Comparison of ENCODE assay signal across 1 cellular context in genomic region chr17:72571813-72572396, GRCh38.
TF ChIP-seq lines count a peak whose summit lies in the region.

No MANE protein-coding gene starts in this region.

TF ChIP-seq in HepG2, 621 proteins besides CTCF, POLR2A, EP300 and RAD21 (continued from another document and continues in another):
- TF ChIP-seq PAXIP1 (CRISPR knock-in tag; conservative IDR thresholded peaks at IDR 0.05) (peak; percentile 75), KMT2B (CRISPR knock-in tag; IDR thresholded peaks at IDR 0.05) (0 out of 2 replicates have a peak, but pooled peaks have one; percentile 52), PRMT3 (CRISPR knock-in tag; IDR thresholded peaks at IDR 0.05; ENCODE audit: borderline replicate concordance, low read depth) (peak; percentile 63; the same call in 1 of the 2 replicates), ARNTL (CRISPR knock-in tag; IDR thresholded peaks at IDR 0.05) (0 out of 2 replicates have a peak, but pooled peaks have one; percentile 30), ZSCAN5A (CRISPR knock-in tag; IDR thresholded peaks at IDR 0.05; ENCODE audit: borderline replicate concordance) (peak; percentile 49; the same call in 1 of the 2 replicates), ATF7-NPFF (CRISPR knock-in tag; IDR thresholded peaks at IDR 0.05; ENCODE audit: low read depth) (0 out of 2 replicates have a peak, but pooled peaks have one; percentile 38), SP4 (CRISPR knock-in tag; IDR thresholded peaks at IDR 0.05) (no peak), XBP1 (CRISPR knock-in tag; IDR thresholded peaks at IDR 0.05) (no peak), SALL2 (CRISPR knock-in tag; IDR thresholded peaks at IDR 0.05) (0 out of 2 replicates have a peak, but pooled peaks have one; percentile 62), EED (CRISPR knock-in tag; IDR thresholded peaks at IDR 0.05) (no peak), ETV5 (CRISPR knock-in tag; IDR thresholded peaks at IDR 0.05; ENCODE audit: borderline replicate concordance) (peak; percentile 7; the same call in 1 of the 2 replicates), ZBTB25 (CRISPR knock-in tag; IDR thresholded peaks at IDR 0.05) (no peak), GATA4 (IDR thresholded peaks at IDR 0.05; ENCODE audit: borderline replicate concordance, low read depth) (no peak), CCDC6 (CRISPR knock-in tag; IDR thresholded peaks at IDR 0.05) (no peak; the same call in 1 of the 2 replicates), ZBTB33 (CRISPR knock-in tag; IDR thresholded peaks at IDR 0.05) (peak; percentile 54), ZGPAT (CRISPR knock-in tag; IDR thresholded peaks at IDR 0.05) (peak; percentile 75; the same call in 1 of the 2 replicates), ZNF772 (CRISPR knock-in tag; IDR thresholded peaks at IDR 0.05) (0 out of 2 replicates have a peak, but pooled peaks have one; percentile 66), PITX1 (CRISPR knock-in tag; IDR thresholded peaks at IDR 0.05) (peak; percentile 79; the same call in 1 of the 2 replicates), ZNF276 (CRISPR knock-in tag; IDR thresholded peaks at IDR 0.05; ENCODE audit: low read depth) (no peak), DMTF1 (CRISPR knock-in tag; IDR thresholded peaks at IDR 0.05) (no peak), DRAP1 (CRISPR knock-in tag; IDR thresholded peaks at IDR 0.05) (peak; percentile 51; the same call in 1 of the 2 replicates), FOXA1 (IDR thresholded peaks at IDR 0.05) (no peak), FOXA1 (CRISPR knock-in tag; IDR thresholded peaks at IDR 0.05) (peak; percentile 44), GATAD2A (CRISPR knock-in tag; IDR thresholded peaks at IDR 0.05) (peak; percentile 91), ZNF296 (CRISPR knock-in tag; conservative IDR thresholded peaks at IDR 0.05) (no peak), FOSL2 (CRISPR knock-in tag; IDR thresholded peaks at IDR 0.05) (peak; percentile 80), ZNF598 (CRISPR knock-in tag; IDR thresholded peaks at IDR 0.05; ENCODE audit: borderline replicate concordance) (peak; percentile 74; the same call in 1 of the 2 replicates), ZNF263 (CRISPR knock-in tag; IDR thresholded peaks at IDR 0.05) (peak; percentile 94), PRDM4 (CRISPR knock-in tag; IDR thresholded peaks at IDR 0.05; ENCODE audit: borderline replicate concordance) (no peak), ZBTB7B (CRISPR knock-in tag; IDR thresholded peaks at IDR 0.05) (peak; percentile 80), MLXIP (CRISPR knock-in tag; IDR thresholded peaks at IDR 0.05; ENCODE audit: borderline replicate concordance) (no peak), ATF1 (CRISPR knock-in tag; IDR thresholded peaks at IDR 0.05) (no peak), TGIF2 (CRISPR knock-in tag; IDR thresholded peaks at IDR 0.05) (peak; percentile 80; the same call in 1 of the 2 replicates), ZNF446 (CRISPR knock-in tag; IDR thresholded peaks at IDR 0.05) (no peak), ZNF362 (CRISPR knock-in tag; IDR thresholded peaks at IDR 0.05; ENCODE audit: borderline replicate concordance) (0 out of 2 replicates have a peak, but pooled peaks have one; percentile 27), SNRNP70 (IDR thresholded peaks at IDR 0.05; ENCODE audit: low read depth, low read length) (no peak), ASH2L (IDR thresholded peaks at IDR 0.05; ENCODE audit: insufficient read length, low read depth, low read length) (peak; percentile 59)
